12 cellular contexts compared by ENCODE assay signal in genomic region chrX:34884693-34885277, GRCh38. TPM values are rescaled to one million over a fixed set of nuclear protein-coding genes. Genes with fewer than 3 reads are reported as not detected.
DNase-seq lines count a peak whose midpoint lies in the region; ATAC-seq and TF ChIP-seq lines count a peak whose summit lies in the region.
"Had no signal": no experiment of that assay in that cellular context is flagged by ENCODE, and none has a peak within 500 bp of the region (broad histone marks: within the 10 kb centered on the region; RNA-seq: fewer than 3 reads in every experiment).

No MANE protein-coding gene starts in this region.

- no peaks in the 10 kb centered on the region for H3K4me1 Mint-ChIP-seq in MCF 10A (ENCODE audit: insufficient read depth, unreplicated experiment)
- H3K4me1 Mint-ChIP-seq: activated T-helper 17 cell treated with anti-CD3 and anti-CD28 coated beads, Interleukin-2, amount 50 U/mL, for 72 hours had no signal

- peak; percentile 80 for DNase-seq in MCF 10A (ENCODE audit: unreplicated experiment)
- DNase-seq in breast epithelium (ENCODE audit: low spot score in 2 of 2): no peak
- peak; percentile 56 to 83 for DNase-seq in SJCRH30
- DNase-seq in fibroblast of the aortic adventitia (ENCODE audit: low read depth): peak; percentile 84
- DNase-seq in GM19238 (ENCODE audit: insufficient read length, low spot score): no peak
- no peak for DNase-seq in NCI-H82 (lab: John Stamatoyannopoulos, UW)
- DNase-seq: left colon, sigmoid colon had no signal

- H3K27ac ChIP-seq in breast epithelium (no peak overlapping the region), SJCRH30 (peak overlapping the region; percentile 98)
- H3K27ac ChIP-seq: KMS-11, sigmoid colon had no signal

- peaks cover 15% of the 10 kb centered on the region for H3K27me3 Mint-ChIP-seq in MCF 10A (ENCODE audit: insufficient read depth, unreplicated experiment)
- H3K27me3 Mint-ChIP-seq: activated T-helper 17 cell treated with anti-CD3 and anti-CD28 coated beads, Interleukin-2, amount 50 U/mL, for 72 hours had no signal

- H3K36me3 ChIP-seq in breast epithelium (no peaks in the 10 kb centered on the region), SJCRH30 (no peaks in the 10 kb centered on the region), skeletal muscle satellite cell (ENCODE audit: insufficient read depth, low read length) (no peaks in the 10 kb centered on the region)
- H3K36me3 ChIP-seq: sigmoid colon had no signal

- POLR2A ChIA-PET in MCF 10A (lab: Yijun Ruan, JAX): interaction anchor here (1.6 kb wide), 1 partner anchor 12 kb away, joined by 4 read pairs; no protein-coding TSS in a partner anchor

- CTCF ChIA-PET in MCF 10A (lab: Yijun Ruan, JAX): interaction anchor here (1.0 to 1.1 kb wide), 2 partner anchors 9 to 34 kb away, joined by 3 to 4 read pairs; no protein-coding TSS in a partner anchor

- no TSS peak for BruUV-seq in MCF 10A (replicated peaks; lab: Mats Ljungman, UMichigan)

- no peaks in the 10 kb centered on the region for H3K36me3 Mint-ChIP-seq in MCF 10A (ENCODE audit: insufficient read depth, unreplicated experiment)

- H3K4me3 Mint-ChIP-seq in MCF 10A (ENCODE audit: unreplicated experiment): no peak overlapping the region
- H3K4me3 Mint-ChIP-seq: activated T-helper 17 cell treated with anti-CD3 and anti-CD28 coated beads, Interleukin-2, amount 50 U/mL, for 72 hours had no signal

- H3K27ac Mint-ChIP-seq in MCF 10A (ENCODE audit: low read depth, unreplicated experiment): no peak overlapping the region
- H3K27ac Mint-ChIP-seq: activated T-helper 17 cell treated with anti-CD3 and anti-CD28 coated beads, Interleukin-2, amount 50 U/mL, for 72 hours had no signal

- H3K9me3 ChIP-seq in breast epithelium (no peaks in the 10 kb centered on the region), SJCRH30 (replicated peaks) (no peaks in the 10 kb centered on the region), skeletal muscle satellite cell (replicated peaks; ENCODE audit: low read length) (no peaks in the 10 kb centered on the region)
- H3K9me3 ChIP-seq: sigmoid colon had no signal

- intact Hi-C loops in MCF 10A (cut with micrococcal nuclease) (loop anchor here (10.0 kb wide), 1 partner anchor 230 kb away; the partner anchor contains the start of gene TMEM47), breast epithelium (cut with DNase I; ENCODE audit: low total_unique reads) (no loop called here)

- H3K27me3 ChIP-seq in breast epithelium: peaks cover 0 to 13% of the 10 kb centered on the region in 2 donors
- no peaks in the 10 kb centered on the region for H3K27me3 ChIP-seq in SJCRH30
- no peaks in the 10 kb centered on the region for H3K27me3 ChIP-seq in skeletal muscle satellite cell (ENCODE audit: control insufficient read depth, insufficient read depth, low read length)
- H3K27me3 ChIP-seq: sigmoid colon had no signal

- no peaks in the 10 kb centered on the region for H3K9me3 Mint-ChIP-seq in MCF 10A (ENCODE audit: unreplicated experiment)

- peak overlapping the region; percentile 50 for H3K9ac ChIP-seq in skeletal muscle satellite cell (ENCODE audit: low read depth, low read length)
- H3K9ac ChIP-seq: KMS-11 had no signal

- no peak for TF ChIP-seq POLR2A in breast epithelium (IDR thresholded peaks at IDR 0.05)

- H3K4me2 ChIP-seq in skeletal muscle satellite cell (ENCODE audit: low read length): peak overlapping the region; percentile 64
- H3K4me2 ChIP-seq: KMS-11 had no signal

- H3K4me3 ChIP-seq in breast epithelium (no peak overlapping the region), SJCRH30 (no peak overlapping the region), fibroblast of the aortic adventitia (ENCODE audit: low read depth, low read length) (no peak overlapping the region), skeletal muscle satellite cell (ENCODE audit: low read length) (no peak overlapping the region)
- H3K4me3 ChIP-seq: sigmoid colon had no signal

- no peak for ATAC-seq in GM21390 (IDR thresholded peaks at IDR 0.05; ENCODE audit: unreplicated experiment)
- ATAC-seq: activated T-helper 17 cell treated with anti-CD3 and anti-CD28 coated beads, Interleukin-2, amount 50 U/mL, for 72 hours; left colon had no signal

- TF ChIP-seq CTCF in MCF 10A (IDR thresholded peaks at IDR 0.05; ENCODE audit: unreplicated experiment): no peak
- no peak for TF ChIP-seq CTCF in breast epithelium (IDR thresholded peaks at IDR 0.05)
- no peak for TF ChIP-seq CTCF in fibroblast of the aortic adventitia (IDR thresholded peaks at IDR 0.05; ENCODE audit: insufficient read depth, low read length)

- H3K4me1 ChIP-seq in breast epithelium: no peaks in the 10 kb centered on the region
- H3K4me1 ChIP-seq in SJCRH30: peaks cover 41% of the 10 kb centered on the region
- peaks cover 35% of the 10 kb centered on the region for H3K4me1 ChIP-seq in skeletal muscle satellite cell (ENCODE audit: control insufficient read depth, insufficient read depth, low read length)
- H3K4me1 ChIP-seq: sigmoid colon had no signal

RNA-seq across cellular contexts. Expression of gene FAM47B, which starts 57.8 kb away (rescaled TPM):
- not detected in 2 replicates for total RNA-seq in MCF 10A (2022)
- not detected for total RNA-seq in breast epithelium
- not detected in 2 replicates for total RNA-seq in SJCRH30 (2014; rRNA removed; shearing (Covaris generic))
- not detected in 2 replicates for total RNA-seq in fibroblast of the aortic adventitia (ENCODE audit: low replicate concordance)
- total RNA-seq in skeletal muscle satellite cell (2012; rRNA removed): not detected in 2 replicates
- total RNA-seq: activated T-helper 17 cell treated with anti-CD3 and anti-CD28 coated beads, Interleukin-2, amount 50 U/mL, for 72 hours; left colon; sigmoid colon had no signal

Comparison
In these comparisons a context has a peak if more than half of its experiments do, and no peak if none do; other contexts are left out.
1. DNase-seq: peak in MCF 10A (single experiment), SJCRH30 (2 of 2) and fibroblast of the aortic adventitia (single experiment); none in breast epithelium (0 of 2), GM19238 (single experiment) and NCI-H82 (single experiment).